Comparison of ENCODE assay signal across 9 cellular contexts in genomic region chrX:72620550-72621145, GRCh38. TPM values are rescaled to one million over a fixed set of nuclear protein-coding genes. Genes with fewer than 3 reads are reported as not detected.
DNase-seq lines count a peak whose midpoint lies in the region; ATAC-seq lines count a peak whose summit lies in the region.
"Had no signal": no experiment of that assay in that cellular context is flagged by ENCODE, and none has a peak within 500 bp of the region (broad histone marks: within the 10 kb centered on the region; RNA-seq: fewer than 3 reads in every experiment).

No MANE protein-coding gene starts in this region.

- peak overlapping the region; percentile 99 for H3K27ac Mint-ChIP-seq in activated T-helper 17 cell treated with anti-CD3 and anti-CD28 coated beads, Interleukin-2, amount 50 U/mL, for 72 hours
- peak overlapping the region in 1 of 2 donors; percentile 54 for H3K27ac Mint-ChIP-seq in stimulated activated naive CD8-positive, alpha-beta T cell treated with anti-CD3 and anti-CD28 coated beads, Interleukin-15, amount 100 ng/mL, for 72 hours
- H3K27ac Mint-ChIP-seq: CD8-positive, alpha-beta T cell had no signal

- no peaks in the 10 kb centered on the region for H3K36me3 Mint-ChIP-seq in activated T-helper 17 cell treated with anti-CD3 and anti-CD28 coated beads, Interleukin-2, amount 50 U/mL, for 72 hours (ENCODE audit: low read depth)
- H3K36me3 Mint-ChIP-seq: CD8-positive, alpha-beta T cell had no signal

- peak overlapping the region; percentile 79 for H3K4me3 Mint-ChIP-seq in activated T-helper 17 cell treated with anti-CD3 and anti-CD28 coated beads, Interleukin-2, amount 50 U/mL, for 72 hours
- H3K4me3 Mint-ChIP-seq in stimulated activated naive CD8-positive, alpha-beta T cell treated with anti-CD3 and anti-CD28 coated beads, Interleukin-15, amount 100 ng/mL, for 72 hours: peak overlapping the region; percentile 44 to 66
- H3K4me3 Mint-ChIP-seq: CD8-positive, alpha-beta T cell had no signal

- H3K4me1 Mint-ChIP-seq in activated T-helper 17 cell treated with anti-CD3 and anti-CD28 coated beads, Interleukin-2, amount 50 U/mL, for 72 hours: peaks cover 15% of the 10 kb centered on the region
- peaks cover 12% of the 10 kb centered on the region for H3K4me1 Mint-ChIP-seq in stimulated activated naive CD8-positive, alpha-beta T cell treated with anti-CD3 and anti-CD28 coated beads, Interleukin-15, amount 100 ng/mL, for 72 hours

- H3K9me3 Mint-ChIP-seq in activated T-helper 17 cell treated with anti-CD3 and anti-CD28 coated beads, Interleukin-2, amount 50 U/mL, for 72 hours: peaks cover 3% of the 10 kb centered on the region
- H3K9me3 Mint-ChIP-seq in stimulated activated naive CD8-positive, alpha-beta T cell treated with anti-CD3 and anti-CD28 coated beads, Interleukin-15, amount 100 ng/mL, for 72 hours: no peaks in the 10 kb centered on the region

- DNase-seq in activated CD8-positive, alpha-beta memory T cell treated with anti-CD3 and anti-CD28 coated beads, Interleukin-2, amount 50 U/mL, for 48 hours: peak; percentile 54
- no peak for DNase-seq in activated CD8-positive, alpha-beta memory T cell treated with anti-CD3 and anti-CD28 coated beads, Interleukin-2, amount 50 U/mL, for 4 hours
- peak; percentile 8 for DNase-seq in iPS-NIHi11 (ENCODE audit: low spot score)
- peak in 1 of 2 donors; percentile 13 for DNase-seq in stimulated activated naive CD8-positive, alpha-beta T cell treated with anti-CD3 and anti-CD28 coated beads, Interleukin-15, amount 100 ng/mL, for 72 hours
- no peak for DNase-seq in NCI-H774 (lab: John Stamatoyannopoulos, UW)
- no peak for DNase-seq in effector CD4-positive, alpha-beta T cell

- ATAC-seq in activated T-helper 17 cell treated with anti-CD3 and anti-CD28 coated beads, Interleukin-2, amount 50 U/mL, for 72 hours (replicated peaks): peak; percentile 77
- peak; percentile 44 for ATAC-seq in stimulated activated naive CD8-positive, alpha-beta T cell treated with anti-CD3 and anti-CD28 coated beads, Interleukin-15, amount 100 ng/mL, for 72 hours
- ATAC-seq in HG03354 (IDR thresholded peaks at IDR 0.05; ENCODE audit: poor library complexity, severe bottlenecking, unreplicated experiment): no peak
- ATAC-seq: CD8-positive, alpha-beta T cell had no signal

- peaks cover 3% of the 10 kb centered on the region for H3K27me3 Mint-ChIP-seq in activated T-helper 17 cell treated with anti-CD3 and anti-CD28 coated beads, Interleukin-2, amount 50 U/mL, for 72 hours
- H3K27me3 Mint-ChIP-seq in stimulated activated naive CD8-positive, alpha-beta T cell treated with anti-CD3 and anti-CD28 coated beads, Interleukin-15, amount 100 ng/mL, for 72 hours: peaks cover 6% of the 10 kb centered on the region

RNA-seq across cellular contexts. Expression of gene HDAC8, which starts 48.0 kb away (rescaled TPM):
- 10 to 100 TPM; 18.4 to 24.7 TPM for total RNA-seq in activated T-helper 17 cell treated with anti-CD3 and anti-CD28 coated beads, Interleukin-2, amount 50 U/mL, for 72 hours

Comparison
In these comparisons a context has a peak if more than half of its experiments do, and no peak if none do; other contexts are left out.
1. DNase-seq: peak in activated CD8-positive, alpha-beta memory T cell treated with anti-CD3 and anti-CD28 coated beads, Interleukin-2, amount 50 U/mL, for 48 hours (single experiment) and iPS-NIHi11 (single experiment); none in activated CD8-positive, alpha-beta memory T cell treated with anti-CD3 and anti-CD28 coated beads, Interleukin-2, amount 50 U/mL, for 4 hours (single experiment), NCI-H774 (single experiment) and effector CD4-positive, alpha-beta T cell (single experiment).